In genomic region chr14:46985529-46986137, GRCh38 we compare ENCODE assay signal across 16 cellular contexts.
"Had no signal": no experiment of that assay in that cellular context is flagged by ENCODE, and none has a peak within 500 bp of the region (broad histone marks: within the 10 kb centered on the region; RNA-seq: fewer than 3 reads in every experiment).

No MANE protein-coding gene starts in this region.

- H3K4me1 ChIP-seq: esophagus muscularis mucosa, lower lobe of right lung had no signal

- H3K9me3 ChIP-seq: esophagus muscularis mucosa, lower lobe of right lung, ovary, thoracic aorta had no signal

- H3K27ac ChIP-seq: cardiac muscle cell, esophagus muscularis mucosa, lower lobe of right lung, ovary, thoracic aorta had no signal

- H3K4me3 Mint-ChIP-seq: activated naive CD8-positive, alpha-beta T cell treated with anti-CD3 and anti-CD28 coated beads, Interleukin-2, amount 10 ng/mL, durations not matched to agents 7 days and 5 days; neural crest cell; T-helper 2 cell treated with Interferon-gamma antibody and Interleukin-4, amounts not matched to agents 5 μg/mL and 100 μg/mL, for 36 hours had no signal

- H3K4me1 Mint-ChIP-seq: activated naive CD8-positive, alpha-beta T cell treated with anti-CD3 and anti-CD28 coated beads, Interleukin-2, amount 10 ng/mL, durations not matched to agents 7 days and 5 days; neural crest cell had no signal

- H3K36me3 Mint-ChIP-seq: activated naive CD8-positive, alpha-beta T cell treated with anti-CD3 and anti-CD28 coated beads, Interleukin-2, amount 10 ng/mL, durations not matched to agents 7 days and 5 days had no signal

- H3K27me3 Mint-ChIP-seq: activated naive CD8-positive, alpha-beta T cell treated with anti-CD3 and anti-CD28 coated beads, Interleukin-2, amount 10 ng/mL, durations not matched to agents 7 days and 5 days had no signal

- H3K36me3 ChIP-seq: cardiac muscle cell, esophagus muscularis mucosa, lower lobe of right lung, ovary, thoracic aorta had no signal

- H3K27ac Mint-ChIP-seq: activated naive CD8-positive, alpha-beta T cell treated with anti-CD3 and anti-CD28 coated beads, Interleukin-2, amount 10 ng/mL, durations not matched to agents 7 days and 5 days; T-helper 2 cell treated with Interferon-gamma antibody and Interleukin-4, amounts not matched to agents 5 μg/mL and 100 μg/mL, for 36 hours had no signal

- H3K4me3 ChIP-seq: cardiac muscle cell, esophagus muscularis mucosa, lower lobe of right lung, ovary, thoracic aorta had no signal

- H3K27me3 ChIP-seq: cardiac muscle cell, esophagus muscularis mucosa, ovary had no signal

- H3K9me3 Mint-ChIP-seq: neural crest cell had no signal

- DNase-seq: activated CD4-positive, CD25-positive, alpha-beta regulatory T cell treated with anti-CD3 and anti-CD28 coated beads, Interleukin-2, amount 50 U/mL, for 72 hours; activated naive CD4-positive, alpha-beta T cell; activated naive CD8-positive, alpha-beta T cell treated with anti-CD3 and anti-CD28 coated beads, Interleukin-2, amount 10 ng/mL, durations not matched to agents 7 days and 5 days; activated T-cell treated with anti-CD3 and anti-CD28 coated beads for 4 hours; anterior cingulate cortex; hippocampal formation; kidney; lower lobe of right lung; ovary; stimulated activated CD4-positive, alpha-beta T cell treated with anti-CD3 and anti-CD28 coated beads, Interleukin-1b, Interleukin-23, amount 100 ng/mL, for 48 hours; SW 1271 had no signal
